8 cellular contexts compared by ENCODE assay signal in the genomic region with DNA sequence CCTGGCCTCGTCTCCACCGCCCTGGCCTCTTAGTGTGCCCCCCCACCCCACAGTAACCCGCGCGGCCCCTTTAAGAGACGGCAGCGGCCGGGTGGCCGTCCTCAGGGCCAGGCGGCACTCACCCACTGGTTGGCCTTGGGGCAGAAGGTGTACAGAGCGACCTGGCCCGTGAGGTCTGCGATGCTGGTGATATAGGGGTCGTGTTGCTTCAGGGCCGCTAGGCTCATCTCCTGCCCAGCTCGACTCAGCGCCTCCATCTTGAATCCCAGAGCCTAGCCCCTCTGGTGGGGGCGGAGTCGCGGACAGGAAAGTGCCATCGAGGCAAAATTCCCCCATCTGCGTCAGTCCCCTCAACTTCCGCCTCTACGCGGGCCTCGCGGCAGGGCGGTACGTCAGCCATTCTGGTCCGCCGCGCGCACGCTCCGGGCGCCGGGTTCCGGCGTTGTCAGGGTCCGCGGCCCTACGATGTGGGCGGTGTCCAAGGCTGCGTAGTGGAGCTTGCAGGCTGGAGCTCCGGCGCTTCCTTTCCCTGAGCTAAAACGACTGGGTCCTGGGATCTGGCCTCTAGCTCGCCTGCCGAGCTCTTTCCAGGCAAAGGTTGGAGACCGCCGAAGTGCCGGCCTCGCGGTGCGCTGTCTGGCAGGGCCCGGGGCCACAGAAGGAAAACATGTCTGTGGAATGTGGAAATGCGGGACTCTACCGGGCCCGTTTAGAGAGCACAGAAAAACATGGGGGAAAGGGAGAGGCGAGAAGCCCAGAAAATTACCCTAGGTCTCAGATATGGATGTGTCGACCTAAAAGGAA. TPM values are rescaled to one million over a fixed set of nuclear protein-coding genes. Genes with fewer than 3 reads are reported as not detected.
A peak's percentile ranks its signal among the peaks of the same experiment; 100 is the strongest.
DNase-seq lines count a peak whose midpoint lies in the region; ATAC-seq, FAIRE-seq and TF ChIP-seq lines count a peak whose summit lies in the region.

A gene (minus strand): TSS at position 283 of the 804 bp plus-strand sequence. CDS start 26 bp downstream, at position 257.

- H3K27me3 ChIP-seq in SU-DHL-6 (ENCODE audit: low read length) (no peaks in the 10 kb centered on the region), pancreas (no peaks in the 10 kb centered on the region), tibial artery (no peaks in the 10 kb centered on the region)

- H4K20me1 ChIP-seq in SU-DHL-6 (ENCODE audit: low read depth, low read length): no peaks in the 10 kb centered on the region

- H3K27ac Mint-ChIP-seq in activated naive CD8-positive, alpha-beta T cell treated with anti-CD3 and anti-CD28 coated beads, Interleukin-2, amount 10 ng/mL, durations not matched to agents 7 days and 5 days: peak within 1 kb of the TSS; percentile 99

- intact Hi-C loops in Right ventricle myocardium inferior (cut with DNase I): loop anchor here (5.0 kb wide), 2 partner anchors 45 to 215 kb away; a partner anchor contains a TSS
- intact Hi-C loops in pancreas (cut with DNase I): no loop called here
- intact Hi-C loops in tibial artery (cut with DNase I; ENCODE audit: low total_unique reads): loop anchor here (5.0 kb wide), 1 partner anchor 545 kb away; a partner anchor contains a TSS

- H3K27me3 Mint-ChIP-seq in activated naive CD8-positive, alpha-beta T cell treated with anti-CD3 and anti-CD28 coated beads, Interleukin-2, amount 10 ng/mL, durations not matched to agents 7 days and 5 days: no peaks in the 10 kb centered on the region

- POLR2A ChIA-PET in activated naive CD8-positive, alpha-beta T cell treated with anti-CD3 and anti-CD28 coated beads, Interleukin-2, amount 10 ng/mL, durations not matched to agents 7 days and 5 days (lab: Charles Lee): interaction anchor here (0.6 to 2.3 kb wide), 11 partner anchors 12 to 544 kb away, joined by 3 to 11 read pairs (median 4); a partner anchor contains a TSS

- H3K36me3 Mint-ChIP-seq in activated naive CD8-positive, alpha-beta T cell treated with anti-CD3 and anti-CD28 coated beads, Interleukin-2, amount 10 ng/mL, durations not matched to agents 7 days and 5 days: peaks cover 6% of the 10 kb centered on the region

- peaks cover 35% of the 10 kb centered on the region for H3K79me2 ChIP-seq in SU-DHL-6 (ENCODE audit: insufficient read depth, low read length)

- H3K4me3 ChIP-seq in SU-DHL-6 (ENCODE audit: insufficient read depth, low read length, poor library complexity, severe bottlenecking) (peak within 1 kb of the TSS; percentile 89), pancreas (peak within 1 kb of the TSS; percentile 54 to 88 (median 83)), tibial artery (peak within 1 kb of the TSS; percentile 89 to 95)

- H3K9me3 Mint-ChIP-seq in activated naive CD8-positive, alpha-beta T cell treated with anti-CD3 and anti-CD28 coated beads, Interleukin-2, amount 10 ng/mL, durations not matched to agents 7 days and 5 days: no peaks in the 10 kb centered on the region

- TF ChIP-seq CTCF in SU-DHL-6 (IDR thresholded peaks at IDR 0.05; ENCODE audit: insufficient read depth, low read length, poor library complexity, severe bottlenecking) (no peak), pancreas (IDR thresholded peaks at IDR 0.05) (no peak), tibial artery (IDR thresholded peaks at IDR 0.05) (no peak)

- 0% methylated on average over 61 of the region's 61 CpGs for WGBS in pancreas, 2 donors

- DNase-seq in NCI-H1105 (lab: John Stamatoyannopoulos, UW) (peak; percentile 84), Right ventricle myocardium inferior (ENCODE audit: missing footprints) (peak; percentile 96), pancreas (peak; percentile 95 to 98 (median 96)), tibial artery (peak; percentile 97 to 98)
- peak; percentile 99 for DNase-seq in activated naive CD8-positive, alpha-beta T cell treated with anti-CD3 and anti-CD28 coated beads, Interleukin-2, amount 10 ng/mL, durations not matched to agents 7 days and 5 days

- peak within 1 kb of the TSS; percentile 76 for H3K4me2 ChIP-seq in SU-DHL-6 (ENCODE audit: low read depth, low read length, poor library complexity, severe bottlenecking)

- H3K9me3 ChIP-seq in SU-DHL-6 (ENCODE audit: insufficient read depth, low read length): no peaks in the 10 kb centered on the region
- H3K9me3 ChIP-seq in pancreas: no peaks in the 10 kb centered on the region
- H3K9me3 ChIP-seq in tibial artery: no peaks in the 10 kb centered on the region

- ATAC-seq in HG02623 (IDR thresholded peaks at IDR 0.05; ENCODE audit: unreplicated experiment): peak; percentile 88
- peak; percentile 95 for ATAC-seq in activated naive CD8-positive, alpha-beta T cell treated with anti-CD3 and anti-CD28 coated beads, Interleukin-2, amount 10 ng/mL, durations not matched to agents 7 days and 5 days (ENCODE audit: low read depth)
- peak; percentile 99 for ATAC-seq in Right ventricle myocardium inferior
- peak; percentile 95 to 98 (median 96) for ATAC-seq in pancreas

- H2AFZ ChIP-seq in SU-DHL-6 (ENCODE audit: low read depth, low read length, severe bottlenecking): peak within 1 kb of the TSS; percentile 98

- peaks cover 24% of the 10 kb centered on the region for H3K4me1 Mint-ChIP-seq in activated naive CD8-positive, alpha-beta T cell treated with anti-CD3 and anti-CD28 coated beads, Interleukin-2, amount 10 ng/mL, durations not matched to agents 7 days and 5 days

- peak; percentile 95 for TF ChIP-seq POLR2A in GM10847 (IDR thresholded peaks at IDR 0.05; ENCODE audit: extremely low read depth, insufficient read length)

- no peak for FAIRE-seq in pancreas (lab: Jason Lieb, UNC)

- 0 out of 2 replicates have a peak, but pooled peaks cover 6% of the 10 kb centered on the region for H3F3A ChIP-seq in SU-DHL-6 (ENCODE audit: insufficient read depth)

- H3K4me3 Mint-ChIP-seq in activated naive CD8-positive, alpha-beta T cell treated with anti-CD3 and anti-CD28 coated beads, Interleukin-2, amount 10 ng/mL, durations not matched to agents 7 days and 5 days: peak within 1 kb of the TSS; percentile 97

- H3K4me1 ChIP-seq in pancreas: peaks cover 13 to 23% (median 16%) of the 10 kb centered on the region in 3 donors
- H3K4me1 ChIP-seq in tibial artery: peaks cover 0 to 32% (median 18%) of the 10 kb centered on the region in 4 donors

- H3K27ac ChIP-seq in SU-DHL-6 (ENCODE audit: low read depth, low read length): peak within 1 kb of the TSS; percentile 43
- peak within 1 kb of the TSS; percentile 91 to 95 (median 93) for H3K27ac ChIP-seq in pancreas
- H3K27ac ChIP-seq in tibial artery: peak within 1 kb of the TSS; percentile 93 to 98

- H3K36me3 ChIP-seq in SU-DHL-6 (ENCODE audit: low read length) (no peaks in the 10 kb centered on the region), pancreas (peaks cover 0 to 12% (median 0%) of the 10 kb centered on the region in 3 donors), tibial artery (peaks cover 0 to 15% (median 9%) of the 10 kb centered on the region in 3 donors)

- H3K9ac ChIP-seq in SU-DHL-6 (ENCODE audit: low read length): peak within 1 kb of the TSS; percentile 84

- no peaks in the 10 kb centered on the region for H3K9me2 ChIP-seq in SU-DHL-6 (replicated peaks; ENCODE audit: insufficient read depth, low read length)

RNA-seq across cellular contexts. Expression of the gene that starts here (rescaled TPM):
- 10 to 100 TPM; 32.5 to 34.3 TPM for total RNA-seq in activated naive CD8-positive, alpha-beta T cell treated with anti-CD3 and anti-CD28 coated beads, Interleukin-2, amount 10 ng/mL, durations not matched to agents 7 days and 5 days
- total RNA-seq in Right ventricle myocardium inferior (17.7 TPM), pancreas (10 to 100 TPM in 2 of 6 donors, 1 to 10 TPM in 4; 6.0 to 13.9 (median 8.1) TPM)
- 1 to 10 TPM; 4.9 to 7.3 TPM for polyA plus RNA-seq in pancreas

Comparison
In these comparisons a context has a peak if more than half of its experiments do, and no peak if none do; other contexts are left out.
1. Peak in every context shown above with its lines: DNase-seq, ATAC-seq, H3K4me3 ChIP-seq and H3K27ac ChIP-seq.
2. H3K27ac ChIP-seq: peak in every context shown above with its lines; median percentile 96 in tibial artery; 93 in pancreas; 43 in SU-DHL-6.
3. intact Hi-C loops: an anchor here in Right ventricle myocardium inferior (5.0 kb wide) and tibial artery (5.0 kb wide); none called in pancreas.